In genomic region chr5:150122158-150122510, GRCh38 we compare ENCODE assay signal across 10 cellular contexts. TPM values are rescaled to one million over a fixed set of nuclear protein-coding genes. Genes with fewer than 3 reads are reported as not detected.
DNase-seq lines count a peak whose midpoint lies in the region; ATAC-seq and TF ChIP-seq lines count a peak whose summit lies in the region.
"Had no signal": no experiment of that assay in that cellular context is flagged by ENCODE, and none has a peak within 500 bp of the region (broad histone marks: within the 10 kb centered on the region; RNA-seq: fewer than 3 reads in every experiment).

No MANE protein-coding gene starts in this region.

- no peaks in the 10 kb centered on the region for H3K27me3 ChIP-seq in CD8-positive, alpha-beta T cell (ENCODE audit: insufficient read depth, low read length)

- peaks cover 5% of the 10 kb centered on the region for H3K4me1 Mint-ChIP-seq in stimulated activated naive CD8-positive, alpha-beta T cell treated with anti-CD3 and anti-CD28 coated beads, Interleukin-15, amount 100 ng/mL, for 72 hours
- H3K4me1 Mint-ChIP-seq in CD8-positive, alpha-beta T cell (ENCODE audit: low read depth) = no peaks in the 10 kb centered on the region

- no peaks in the 10 kb centered on the region for H3K27me3 Mint-ChIP-seq in stimulated activated naive CD8-positive, alpha-beta T cell treated with anti-CD3 and anti-CD28 coated beads, Interleukin-15, amount 100 ng/mL, for 72 hours
- no peaks in the 10 kb centered on the region for H3K27me3 Mint-ChIP-seq in CD8-positive, alpha-beta T cell (ENCODE audit: low read depth)

- H3K27ac Mint-ChIP-seq in stimulated activated naive CD8-positive, alpha-beta T cell treated with anti-CD3 and anti-CD28 coated beads, Interleukin-15, amount 100 ng/mL, for 72 hours = peak overlapping the region; percentile 10 to 57
- H3K27ac Mint-ChIP-seq in CD8-positive, alpha-beta T cell = no peak overlapping the region
- H3K27ac Mint-ChIP-seq: T-helper 1 cell treated with Interleukin-12 subunit alpha and Interleukin-12 subunit beta and Interleukin-4 antibody, amounts not matched to agents 30 μg/mL and 1 μg/mL, for 36 hours had no signal

- H3K4me1 ChIP-seq in CD8-positive, alpha-beta T cell (ENCODE audit: insufficient read depth, low read length) = no peaks in the 10 kb centered on the region

- DNase-seq in GM12865 (ENCODE audit: low read depth) (peak; percentile 60), NCI-H460 (ENCODE audit: extremely low read depth, low read depth) (peak; percentile 32), coronary artery (ENCODE audit: low spot score) (peak; percentile 70), NCI-H510A (lab: John Stamatoyannopoulos, UW) (no peak)
- DNase-seq in stimulated activated naive CD8-positive, alpha-beta T cell treated with anti-CD3 and anti-CD28 coated beads, Interleukin-15, amount 100 ng/mL, for 72 hours = no peak
- DNase-seq in activated CD8-positive, alpha-beta memory T cell treated with anti-CD3 and anti-CD28 coated beads, Interleukin-2, amount 50 U/mL, for 48 hours = no peak
- no peak for DNase-seq in CD8-positive, alpha-beta T cell

- POLR2A ChIA-PET in CD8-positive, alpha-beta T cell (lab: Charles Lee) = no interaction called here

- H3K9me3 ChIP-seq in CD8-positive, alpha-beta T cell (ENCODE audit: low read length) = no peaks in the 10 kb centered on the region

- H3K4me3 Mint-ChIP-seq in stimulated activated naive CD8-positive, alpha-beta T cell treated with anti-CD3 and anti-CD28 coated beads, Interleukin-15, amount 100 ng/mL, for 72 hours = no peak overlapping the region
- H3K4me3 Mint-ChIP-seq in CD8-positive, alpha-beta T cell = no peak overlapping the region
- H3K4me3 Mint-ChIP-seq: T-helper 1 cell treated with Interleukin-12 subunit alpha and Interleukin-12 subunit beta and Interleukin-4 antibody, amounts not matched to agents 30 μg/mL and 1 μg/mL, for 36 hours had no signal

- H3K36me3 Mint-ChIP-seq in CD8-positive, alpha-beta T cell = no peaks in the 10 kb centered on the region

- H3K9me3 Mint-ChIP-seq in stimulated activated naive CD8-positive, alpha-beta T cell treated with anti-CD3 and anti-CD28 coated beads, Interleukin-15, amount 100 ng/mL, for 72 hours = no peaks in the 10 kb centered on the region
- H3K9me3 Mint-ChIP-seq in CD8-positive, alpha-beta T cell = no peaks in the 10 kb centered on the region
- H3K9me3 Mint-ChIP-seq: T-helper 1 cell treated with Interleukin-12 subunit alpha and Interleukin-12 subunit beta and Interleukin-4 antibody, amounts not matched to agents 30 μg/mL and 1 μg/mL, for 36 hours had no signal

- H3K36me3 ChIP-seq in CD8-positive, alpha-beta T cell (ENCODE audit: insufficient read depth, low read length) = no peaks in the 10 kb centered on the region

- CTCF ChIA-PET in CD8-positive, alpha-beta T cell (lab: Charles Lee) = interaction anchor here (1.6 kb wide), 1 partner anchor 96 kb away, joined by 4 read pairs; no protein-coding TSS in a partner anchor

- H3K27ac ChIP-seq in coronary artery = peak overlapping the region; percentile 3 to 38
- H3K27ac ChIP-seq in CD8-positive, alpha-beta T cell (ENCODE audit: low read depth, low read length) = no peak overlapping the region

- H3K4me3 ChIP-seq in GM12865 (ENCODE audit: low read depth, low read length) (no peak overlapping the region), coronary artery (no peak overlapping the region)
- no peak overlapping the region for H3K4me3 ChIP-seq in CD8-positive, alpha-beta T cell (ENCODE audit: low read depth, low read length)

- ATAC-seq in GM21717 (IDR thresholded peaks at IDR 0.05; ENCODE audit: unreplicated experiment) = peak; percentile 75
- ATAC-seq in stimulated activated naive CD8-positive, alpha-beta T cell treated with anti-CD3 and anti-CD28 coated beads, Interleukin-15, amount 100 ng/mL, for 72 hours = peak; percentile 47
- no peak for ATAC-seq in CD8-positive, alpha-beta T cell

- intact Hi-C loops in CD8-positive, alpha-beta T cell (cut with DNase I, micrococcal nuclease) = no loop called here

- TF ChIP-seq CTCF in GM12865 (IDR thresholded peaks at IDR 0.05; ENCODE audit: insufficient read depth, low read depth, low read length, missing control alignments) (peak; percentile 58), coronary artery (IDR thresholded peaks at IDR 0.05) (no peak)
- TF ChIP-seq CTCF in CD8-positive, alpha-beta T cell (IDR thresholded peaks at IDR 0.05) = no peak

RNA-seq across cellular contexts. Expression of gene PDGFRB, which starts 33.5 kb away (rescaled TPM):
- 1.7 and 2.4 TPM in 2 replicates for total RNA-seq in NCI-H460 (2014; rRNA removed; shearing (Covaris generic))
- polyA plus RNA-seq in NCI-H460 (2014; cell fraction: nucleus; rRNA removed) = 1.9 and 4.8 TPM in 2 replicates
- under 1 TPM in 1 of 2 experiments, not detected in 1; 0.05 TPM for total RNA-seq in CD8-positive, alpha-beta T cell

RNA-seq across cellular contexts. Expression of gene CSF1R, which starts 35.8 kb away (rescaled TPM):
- total RNA-seq in NCI-H460 (2014; rRNA removed; shearing (Covaris generic)) = not detected in 2 replicates
- polyA plus RNA-seq in NCI-H460 (2014; cell fraction: nucleus; rRNA removed) = not detected in 2 replicates
- total RNA-seq in CD8-positive, alpha-beta T cell = under 1 TPM in 1 of 2 experiments, not detected in 1; 0.31 TPM

RNA-seq across cellular contexts. Expression of gene CDX1, which starts 44.4 kb away (rescaled TPM):
- total RNA-seq in NCI-H460 (2014; rRNA removed; shearing (Covaris generic)) = not detected in 2 replicates
- polyA plus RNA-seq in NCI-H460 (2014; cell fraction: nucleus; rRNA removed) = not detected in 2 replicates
- total RNA-seq in CD8-positive, alpha-beta T cell = not detected
- total RNA-seq: temporal lobe had no signal

Comparison
In these comparisons a context has a peak if more than half of its experiments do, and no peak if none do; other contexts are left out.
1. DNase-seq: peak in GM12865 (single experiment), NCI-H460 (single experiment) and coronary artery (single experiment); none in stimulated activated naive CD8-positive, alpha-beta T cell treated with anti-CD3 and anti-CD28 coated beads, Interleukin-15, amount 100 ng/mL, for 72 hours (0 of 2), activated CD8-positive, alpha-beta memory T cell treated with anti-CD3 and anti-CD28 coated beads, Interleukin-2, amount 50 U/mL, for 48 hours (single experiment), NCI-H510A (single experiment) and CD8-positive, alpha-beta T cell (0 of 7).